In genomic region chr1:25130895-25131294, GRCh38 we compare ENCODE assay signal across 24 cellular contexts.
"Had no signal": no experiment of that assay in that cellular context is flagged by ENCODE, and none has a peak within 500 bp of the region (broad histone marks: within the 10 kb centered on the region; RNA-seq: fewer than 3 reads in every experiment).

No MANE protein-coding gene starts in this region.

- H3K4me1 Mint-ChIP-seq: T-cell had no signal

- DNase-seq: Karpas-422, KG1, MG63, NCI-H1092, NCI-H1105 treated with DMSO at 0.1 percent for 48 hours, NCI-H1417 treated with DMSO at 0.1 percent for 48 hours, NCI-H146, NCI-H1694 treated with DMSO at 0.1 percent for 48 hours, NCI-H1930, NCI-H2081, NCI-H2107, NCI-H226, NCI-H446, NCI-H510A, NCI-H69, NCI-H774, PC-3, SHP77, SK-N-SH, SW 1271, T-cell had no signal

- ATAC-seq: Panc1, PC-3, T-cell had no signal

- FAIRE-seq: HTR-8/SVneo had no signal

- H3K4me2 ChIP-seq: SK-N-SH had no signal

- H3K9ac ChIP-seq: SK-N-SH had no signal

- H3K27me3 ChIP-seq: MG63 had no signal

- H3K4me3 ChIP-seq: MG63 had no signal

- H3K36me3 Mint-ChIP-seq: T-cell had no signal

- H3K9me3 ChIP-seq: MG63, SK-N-SH had no signal

- H3K27ac ChIP-seq: RWPE1 had no signal

- H3K4me3 Mint-ChIP-seq: T-cell had no signal

- H3K9me2 ChIP-seq: SK-N-SH had no signal

- H3K27ac Mint-ChIP-seq: T-cell had no signal

- H3K36me3 ChIP-seq: MG63 had no signal
